ENCODE assay signal across 32 cellular contexts in the genomic region with DNA sequence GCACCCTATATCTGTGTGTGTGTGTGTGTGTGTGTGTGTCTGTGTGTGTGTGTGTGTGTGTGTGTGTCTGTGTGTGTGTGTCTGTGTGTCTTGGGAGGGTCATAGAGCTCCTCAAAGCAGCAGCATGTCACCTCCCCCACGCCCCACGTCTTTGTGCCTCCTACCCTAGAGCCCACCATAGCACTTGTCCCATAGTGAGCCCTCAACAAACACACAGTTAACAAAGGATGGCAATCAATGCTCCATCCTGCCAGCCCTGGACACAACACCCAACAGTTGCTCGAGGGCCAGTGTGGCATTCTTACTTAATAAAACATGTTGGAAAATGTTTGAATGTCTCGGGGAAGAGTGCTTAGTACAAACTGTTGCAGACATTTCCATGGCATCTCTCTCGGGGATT. TPM values are rescaled to one million over a fixed set of nuclear protein-coding genes. Genes with fewer than 3 reads are reported as not detected.
"Had no signal": no experiment of that assay in that cellular context is flagged by ENCODE, and none has a peak within 500 bp of the region (broad histone marks: within the 10 kb centered on the region; RNA-seq: fewer than 3 reads in every experiment).

No MANE protein-coding gene starts in this region.

- H3K36me3 Mint-ChIP-seq: stimulated activated effector memory CD8-positive, alpha-beta T cell treated with anti-CD3 and anti-CD28 coated beads, Interleukin-12 subunit alpha, Interleukin-12 subunit beta, amount 100 ng/mL, for 72 hours; stimulated activated memory B cell treated with anti-CD40 and anti-IgM and Interleukin-4, amounts not matched to agents 10 μg/mL and 1 μg/mL and 100 μg/mL, for 72 hours; stimulated activated naive B cell treated with anti-CD40 and anti-IgM and Interleukin-4, amounts not matched to agents 10 μg/mL and 1 μg/mL and 100 μg/mL, for 72 hours; type B pancreatic cell had no signal

- H3K9me3 ChIP-seq: testis, thoracic aorta, thyroid gland, transverse colon, upper lobe of left lung, upper lobe of right lung, uterus, vagina had no signal

- H3K4me1 ChIP-seq: stomach, suprapubic skin, testis, thyroid gland, tibial artery, tibial nerve, transverse colon, upper lobe of left lung, upper lobe of right lung, uterus, vagina had no signal

- H3K4me1 Mint-ChIP-seq: stimulated activated effector memory CD8-positive, alpha-beta T cell treated with anti-CD3 and anti-CD28 coated beads, Interleukin-12 subunit alpha, Interleukin-12 subunit beta, amount 100 ng/mL, for 72 hours; stimulated activated memory B cell treated with anti-CD40 and anti-IgM and Interleukin-4, amounts not matched to agents 10 μg/mL and 1 μg/mL and 100 μg/mL, for 72 hours; stimulated activated naive CD8-positive, alpha-beta T cell treated with anti-CD3 and anti-CD28 coated beads, Interleukin-15, amount 100 ng/mL, for 72 hours had no signal

- H3K27ac Mint-ChIP-seq: stimulated activated effector memory CD8-positive, alpha-beta T cell treated with anti-CD3 and anti-CD28 coated beads, Interleukin-12 subunit alpha, Interleukin-12 subunit beta, amount 100 ng/mL, for 72 hours; stimulated activated memory B cell treated with anti-CD40 and anti-IgM and Interleukin-4, amounts not matched to agents 10 μg/mL and 1 μg/mL and 100 μg/mL, for 72 hours; stimulated activated naive B cell treated with anti-CD40 and anti-IgM and Interleukin-4, amounts not matched to agents 10 μg/mL and 1 μg/mL and 100 μg/mL, for 72 hours; stimulated activated naive CD8-positive, alpha-beta T cell treated with anti-CD3 and anti-CD28 coated beads, Interleukin-15, amount 100 ng/mL, for 72 hours; stimulated activated naive CD8-positive, alpha-beta T cell treated with anti-CD3 and anti-CD28 coated beads, Interleukin-15, Interleukin-2, amounts not matched to agents 100 ng/mL and 50 ng/mL, for 24 hours; type B pancreatic cell had no signal

- H3K4me3 Mint-ChIP-seq: stimulated activated effector memory CD8-positive, alpha-beta T cell treated with anti-CD3 and anti-CD28 coated beads, Interleukin-12 subunit alpha, Interleukin-12 subunit beta, amount 100 ng/mL, for 72 hours; stimulated activated memory B cell treated with anti-CD40 and anti-IgM and Interleukin-4, amounts not matched to agents 10 μg/mL and 1 μg/mL and 100 μg/mL, for 72 hours; stimulated activated naive B cell treated with anti-CD40 and anti-IgM and Interleukin-4, amounts not matched to agents 10 μg/mL and 1 μg/mL and 100 μg/mL, for 72 hours; stimulated activated naive CD8-positive, alpha-beta T cell treated with anti-CD3 and anti-CD28 coated beads, Interleukin-15, amount 100 ng/mL, for 72 hours; stimulated activated naive CD8-positive, alpha-beta T cell treated with anti-CD3 and anti-CD28 coated beads, Interleukin-15, Interleukin-2, amounts not matched to agents 100 ng/mL and 50 ng/mL, for 24 hours; type B pancreatic cell had no signal

- DNase-seq: stimulated activated CD4-positive, alpha-beta T cell treated with anti-CD3 and anti-CD28 coated beads, Interleukin-2, amount 100 ng/mL, for 48 hours; stimulated activated CD4-positive, alpha-beta T cell treated with anti-CD3 and anti-CD28 coated beads, Interleukin-4, amount 100 ng/mL, for 1 hour; stimulated activated CD4-positive, alpha-beta T cell treated with anti-CD3 and anti-CD28 coated beads, Interleukin-4, amount 100 ng/mL, for 24 hours; stimulated activated CD4-positive, alpha-beta T cell treated with anti-CD3 and anti-CD28 coated beads, Interleukin-4, amount 100 ng/mL, for 4 hours; stimulated activated CD8-positive, alpha-beta memory T cell treated with anti-CD3 and anti-CD28 coated beads, Interleukin-4, amount 100 ng/mL, for 48 hours; stimulated activated naive B cell treated with anti-CD40 and anti-IgM and Interleukin-4, amounts not matched to agents 10 μg/mL and 1 μg/mL and 100 μg/mL, for 72 hours; stimulated activated naive CD4-positive, alpha-beta T cell; stimulated activated naive CD4-positive, alpha-beta T cell treated with Interleukin-2 at 50 U/mL for 16 hours; stimulated activated naive CD8-positive, alpha-beta T cell treated with anti-CD3 and anti-CD28 coated beads, Interleukin-15, amount 100 ng/mL, for 72 hours; stimulated activated naive CD8-positive, alpha-beta T cell treated with anti-CD3 and anti-CD28 coated beads, Interleukin-15, Interleukin-2, amounts not matched to agents 100 U/mL and 50 U/mL, for 24 hours; stomach; substantia nigra; testis; thyroid gland; tibial artery; transverse colon; trophoblast cell; upper lobe of left lung; upper lobe of right lung; uterus had no signal

- H3K4me3 ChIP-seq: stomach, suprapubic skin, testis, thoracic aorta, thyroid gland, tibial artery, tibial nerve, transverse colon, upper lobe of left lung, upper lobe of right lung, uterus, vagina had no signal

- ATAC-seq: stimulated activated effector memory CD8-positive, alpha-beta T cell treated with anti-CD3 and anti-CD28 coated beads, Interleukin-12 subunit alpha, Interleukin-12 subunit beta, amount 100 ng/mL, for 72 hours; stimulated activated memory B cell treated with anti-CD40 and anti-IgM and Interleukin-4, amounts not matched to agents 10 μg/mL and 1 μg/mL and 100 μg/mL, for 72 hours; stimulated activated naive B cell treated with anti-CD40 and anti-IgM and Interleukin-4, amounts not matched to agents 10 μg/mL and 1 μg/mL and 100 μg/mL, for 72 hours; stimulated activated naive CD8-positive, alpha-beta T cell treated with anti-CD3 and anti-CD28 coated beads, Interleukin-15, amount 100 ng/mL, for 72 hours; stimulated activated naive CD8-positive, alpha-beta T cell treated with anti-CD3 and anti-CD28 coated beads, Interleukin-15, Interleukin-2, amounts not matched to agents 100 U/mL and 50 U/mL, for 24 hours; upper lobe of right lung had no signal

- H3K27me3 ChIP-seq: testis, thyroid gland, tibial artery, tibial nerve, transverse colon, upper lobe of left lung, upper lobe of right lung, uterus, vagina had no signal

- H3K36me3 ChIP-seq: stomach, suprapubic skin, thoracic aorta, thyroid gland, tibial artery, tibial nerve, transverse colon, upper lobe of left lung, upper lobe of right lung, uterus, vagina had no signal

- H3K27ac ChIP-seq: stomach, suprapubic skin, testis, thoracic aorta, thyroid gland, tibial artery, tibial nerve, transverse colon, upper lobe of left lung, upper lobe of right lung, uterus, vagina had no signal

- H3K9me3 Mint-ChIP-seq: stimulated activated naive CD8-positive, alpha-beta T cell treated with anti-CD3 and anti-CD28 coated beads, Interleukin-15, Interleukin-2, amounts not matched to agents 100 ng/mL and 50 ng/mL, for 24 hours; type B pancreatic cell had no signal

RNA-seq across cellular contexts. Expression of gene C10orf53, which starts 30.5 kb away (rescaled TPM):
- total RNA-seq: stomach, subcutaneous adipose tissue, suprapubic skin, temporal lobe, thoracic aorta, thyroid gland, tibial nerve, transverse colon, upper lobe of left lung, upper lobe of right lung, ureter, urinary bladder, uterus, vagina had no signal

RNA-seq across cellular contexts. Expression of gene OGDHL, which starts 52.2 kb away (rescaled TPM):
- total RNA-seq: subcutaneous adipose tissue, thoracic aorta, tibial nerve had no signal
